ENCODE assay signal across 8 cellular contexts in the genomic region with DNA sequence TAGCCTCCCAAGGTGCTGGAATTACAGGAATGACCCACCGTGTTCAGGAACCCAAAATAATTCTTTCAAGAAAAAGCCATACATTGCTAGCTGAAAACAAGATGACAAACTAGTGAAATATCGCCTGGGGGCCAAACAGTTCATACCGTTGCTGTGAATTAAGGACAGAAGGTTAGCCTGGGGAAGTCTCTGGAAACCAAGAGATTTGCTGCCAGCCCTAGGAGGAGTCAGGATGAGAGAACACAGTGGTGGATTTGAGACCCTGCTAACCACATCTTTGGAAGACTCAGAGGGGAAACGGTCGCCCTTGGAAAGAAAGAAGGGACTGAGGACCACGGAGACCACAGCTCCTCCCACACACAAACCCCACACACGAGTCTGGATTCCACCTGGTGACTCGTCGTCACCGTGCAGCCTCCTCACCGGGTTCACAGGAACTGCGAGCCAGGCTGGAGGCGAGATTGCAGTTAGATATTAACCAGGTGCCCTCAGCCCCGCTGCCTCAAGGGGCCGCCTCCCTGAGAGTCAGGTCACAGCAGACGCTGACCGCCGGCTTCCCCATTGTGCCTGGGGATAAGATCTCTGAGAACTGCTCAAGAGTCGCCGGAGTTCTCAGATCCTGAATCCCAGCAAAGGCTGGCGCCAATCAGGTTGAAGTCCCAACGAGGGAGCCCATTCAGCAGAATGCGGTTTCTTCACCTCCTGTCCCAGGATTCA. TPM values are rescaled to one million over a fixed set of nuclear protein-coding genes. Genes with fewer than 3 reads are reported as not detected.
A peak's percentile ranks its signal among the peaks of the same experiment; 100 is the strongest.
DNase-seq lines count a peak whose midpoint lies in the region; ATAC-seq, FAIRE-seq and TF ChIP-seq lines count a peak whose summit lies in the region.
"Not testable (repeated sequence)": the region's sequence is repeated elsewhere in the genome, so short reads cannot be mapped to it uniquely, and the experiment has no call there.

No MANE protein-coding gene starts in this region.

- H3K4me2 ChIP-seq in Loucy (ENCODE audit: low read depth, low read length, poor library complexity, severe bottlenecking) = peak overlapping the region; percentile 96

- peak overlapping the region; percentile 86 for H3K4me3 Mint-ChIP-seq in WTC11

- H3K9me2 ChIP-seq in Loucy (replicated peaks; ENCODE audit: low read depth, low read length) = not testable (repeated sequence)

- H3K79me2 ChIP-seq in Loucy (ENCODE audit: insufficient read depth, low read length) = peaks cover 43% of the 10 kb centered on the region

- not testable (repeated sequence) for DNase-seq in GM12892 (ENCODE audit: insufficient read length)
- peak; percentile 60 for DNase-seq in WTC11 (ENCODE audit: low spot score)
- DNase-seq in central memory CD4-positive, alpha-beta T cell = peak; percentile 9
- DNase-seq in psoas muscle = peak in 1 of 2 donors; percentile 23
- peak in 1 of 2 donors; percentile 20 for DNase-seq in uterus

- H3K27me3 Mint-ChIP-seq in WTC11 (ENCODE audit: low read depth) = not testable (repeated sequence)

- FAIRE-seq in GM12892 (lab: Jason Lieb, UNC) = peak; percentile 87

- peak overlapping the region; percentile 89 for H2AFZ ChIP-seq in Loucy (ENCODE audit: low read length)

- CTCF ChIA-PET in WTC11 (lab: Charles Lee) = not testable (repeated sequence)

- peaks cover 21% of the 10 kb centered on the region for H3K9me3 Mint-ChIP-seq in WTC11

- H3K4me1 ChIP-seq in Loucy (ENCODE audit: insufficient read depth, low read length, poor library complexity, severe bottlenecking) = peaks cover 18% of the 10 kb centered on the region
- H3K4me1 ChIP-seq in iPS-20b (ENCODE audit: insufficient read depth, low read length); psoas muscle; uterus: not testable (repeated sequence)

- H3K27ac ChIP-seq in iPS-20b (ENCODE audit: low read length) = not testable (repeated sequence)
- H3K27ac ChIP-seq in psoas muscle (peak overlapping the region; percentile 84), uterus (peak overlapping the region; percentile 63 to 83)

- H3K9ac ChIP-seq in Loucy (ENCODE audit: low read depth, low read length, poor library complexity, severe bottlenecking) (peak overlapping the region; percentile 76), iPS-20b (ENCODE audit: low read depth, low read length) (peak overlapping the region; percentile 58; the same call in 1 of the 2 replicates)

- intact Hi-C loops in psoas muscle (cut with DNase I) = loop anchor here in 1 of 2 donors (5.0 to 10.0 kb wide), 4 partner anchors 33 to 155 kb away; a partner anchor contains a TSS
- intact Hi-C loops in uterus (cut with DNase I; ENCODE audit: low total_unique reads) = not testable (repeated sequence)

- H3K9me3 ChIP-seq in Loucy (ENCODE audit: insufficient read depth, low read depth, low read length); iPS-20b (ENCODE audit: insufficient read depth, low read depth, low read length); psoas muscle; uterus: not testable (repeated sequence)

- H3K36me3 Mint-ChIP-seq in WTC11 = not testable (repeated sequence)

- not testable (repeated sequence) for H3K36me3 ChIP-seq in Loucy (ENCODE audit: insufficient read depth, low read length); iPS-20b (ENCODE audit: insufficient read depth, low read depth, low read length); psoas muscle (ENCODE audit: insufficient read depth in 1 of 2, low read depth in 1 of 2); uterus

- not testable (repeated sequence) for TF ChIP-seq CTCF in Loucy (conservative IDR thresholded peaks at IDR 0.05; ENCODE audit: low read length); WTC11 (IDR thresholded peaks at IDR 0.05); psoas muscle (IDR thresholded peaks at IDR 0.05); uterus (IDR thresholded peaks at IDR 0.05)

- H3F3A ChIP-seq in Loucy (ENCODE audit: low read depth) = not testable (repeated sequence)

- not testable (repeated sequence) for TF ChIP-seq POLR2A in GM12892 (IDR thresholded peaks at IDR 0.05; ENCODE audit: low read depth, low read length); uterus (IDR thresholded peaks at IDR 0.05)

- ATAC-seq in HG02610 (IDR thresholded peaks at IDR 0.05; ENCODE audit: unreplicated experiment) (peak; percentile 19), WTC11 (peak; percentile 66), psoas muscle (peak; percentile 7 to 41 (median 32))

- POLR2A ChIA-PET in WTC11 (lab: Charles Lee) = interaction anchor here (0.6 to 1.7 kb wide), 3 partner anchors 35 to 104 kb away, joined by 3 to 7 read pairs (median 7); a partner anchor contains a TSS

- 0 out of 2 replicates have a peak overlapping the region, but pooled peaks have one; percentile 41 for H3K27ac Mint-ChIP-seq in WTC11

- peak overlapping the region; percentile 80 for H3K4me3 ChIP-seq in Loucy (ENCODE audit: low read length, poor library complexity, severe bottlenecking)
- peak overlapping the region; percentile 85 for H3K4me3 ChIP-seq in iPS-20b (ENCODE audit: low read length)
- H3K4me3 ChIP-seq in psoas muscle = peak overlapping the region; percentile 85
- peak overlapping the region; percentile 46 to 77 for H3K4me3 ChIP-seq in uterus

- H4K20me1 ChIP-seq in Loucy (ENCODE audit: insufficient read depth, low read length, poor library complexity, severe bottlenecking) = not testable (repeated sequence)

- H3K27me3 ChIP-seq in Loucy (ENCODE audit: insufficient read depth, low read length, poor library complexity, severe bottlenecking); iPS-20b (ENCODE audit: insufficient read depth, low read length); psoas muscle (ENCODE audit: insufficient read depth in 3 of 3, low read length in 2 of 3); uterus: not testable (repeated sequence)

- 3 to 4% (median 4%) methylated on average over 21 to 23 of the region's 23 CpGs for WGBS in psoas muscle, 3 donors

- H3K4me1 Mint-ChIP-seq in WTC11 = not testable (repeated sequence)

RNA-seq across cellular contexts. Expression of a gene that starts 1.0 kb away (rescaled TPM):
- polyA plus RNA-seq in GM12892 (2012; ENCODE audit: missing spikeins) = 2.5 TPM
- total RNA-seq in WTC11 (2021) (3.7 to 4.4 TPM (median 4.0 TPM) in 3 replicates), psoas muscle (1 to 10 TPM; 1.9 TPM), uterus (10 to 100 TPM; 10.3 to 12.9 (median 12.0) TPM)
- 1 to 10 TPM; 1.7 to 3.4 (median 2.3) TPM for polyA plus RNA-seq in psoas muscle

RNA-seq across cellular contexts. Expression of a gene that starts 34.6 kb away (rescaled TPM):
- 1.2 TPM for polyA plus RNA-seq in GM12892 (2012; ENCODE audit: missing spikeins)
- total RNA-seq in WTC11 (2021) = 1.9 to 4.0 TPM (median 2.4 TPM) in 3 replicates
- total RNA-seq in psoas muscle = 1 to 10 TPM in 3 of 4 donors, under 1 TPM in 1; 0.66 to 2.2 (median 1.3) TPM
- under 1 TPM; 0.13 to 0.56 (median 0.27) TPM for polyA plus RNA-seq in psoas muscle
- total RNA-seq in uterus = 10 to 100 TPM in 2 of 4 donors, 1 to 10 TPM in 2; 5.0 to 15.4 (median 9.5) TPM

RNA-seq across cellular contexts. Expression of a gene that starts 40.8 kb away (rescaled TPM):
- polyA plus RNA-seq in GM12892 (2012; ENCODE audit: missing spikeins) = 2.5 TPM
- total RNA-seq in WTC11 (2021) (7.0 to 8.0 TPM (median 7.1 TPM) in 3 replicates), psoas muscle (1 to 10 TPM; 1.1 to 2.3 (median 1.2) TPM), uterus (10 to 100 TPM in 1 of 4 donors, 1 to 10 TPM in 3; 5.3 to 15.4 (median 8.4) TPM)
- polyA plus RNA-seq in psoas muscle = 1 to 10 TPM in 1 of 3 donors, under 1 TPM in 2; 0.79 to 1.5 (median 0.86) TPM
